ENCODE assay signal across 9 cellular contexts in genomic region chrX:3345281-3346081, GRCh38. TPM values are rescaled to one million over a fixed set of nuclear protein-coding genes. Genes with fewer than 3 reads are reported as not detected.
A peak's percentile ranks its signal among the peaks of the same experiment; 100 is the strongest.
DNase-seq lines count a peak whose midpoint lies in the region; ATAC-seq and TF ChIP-seq lines count a peak whose summit lies in the region.
"Had no signal": no experiment of that assay in that cellular context is flagged by ENCODE, and none has a peak within 500 bp of the region (broad histone marks: within the 10 kb centered on the region; RNA-seq: fewer than 3 reads in every experiment).

No MANE protein-coding gene starts in this region.

- peaks cover 46% of the 10 kb centered on the region for H3K27me3 ChIP-seq in GM23338 (ENCODE audit: insufficient read depth)
- H3K27me3 ChIP-seq in brain microvascular endothelial cell (replicated peaks): peaks cover 20% of the 10 kb centered on the region

- H3K36me3 ChIP-seq in GM23338 (ENCODE audit: insufficient read depth): no peaks in the 10 kb centered on the region
- no peaks in the 10 kb centered on the region for H3K36me3 ChIP-seq in brain microvascular endothelial cell (replicated peaks)

- H3K79me2 ChIP-seq in GM23338 (replicated peaks; ENCODE audit: insufficient read depth): no peaks in the 10 kb centered on the region

- no peaks in the 10 kb centered on the region for H3F3A ChIP-seq in GM23338 (replicated peaks; ENCODE audit: low read depth)

- 0 out of 3 replicates have a peak, but pooled peaks cover 2% of the 10 kb centered on the region for H3K4me1 Mint-ChIP-seq in GM23338

- H2AFZ ChIP-seq in GM23338: no peak overlapping the region

- peak overlapping the region; percentile 78 for H3K4me3 Mint-ChIP-seq in GM23338

- no peak overlapping the region for H3K27ac Mint-ChIP-seq in GM23338

- peak; percentile 71 for DNase-seq in GM23338 (ENCODE audit: low spot score)
- DNase-seq in brain microvascular endothelial cell: no peak
- peak; percentile 89 for DNase-seq in islet precursor cell
- DNase-seq in putamen (ENCODE audit: low spot score): no peak
- DNase-seq in inferior parietal cortex (ENCODE audit: extremely low spot score): no peak
- DNase-seq in T1000 (lab: John Stamatoyannopoulos, UW): no peak

- no peaks in the 10 kb centered on the region for H3K9me2 ChIP-seq in GM23338 (ENCODE audit: insufficient read depth)

- ATAC-seq in GM23338: peak; percentile 70
- no peak for ATAC-seq in GM21786 (IDR thresholded peaks at IDR 0.05; ENCODE audit: unreplicated experiment)

- H3K4me1 ChIP-seq in GM23338 (ENCODE audit: insufficient read depth): no peaks in the 10 kb centered on the region

- no peaks in the 10 kb centered on the region; the same call in 2 of the 3 replicates for H3K36me3 Mint-ChIP-seq in GM23338 (ENCODE audit: low read depth)

- no peaks in the 10 kb centered on the region for H4K20me1 ChIP-seq in GM23338 (replicated peaks; ENCODE audit: insufficient read depth)

- H3K27me3 Mint-ChIP-seq in GM23338 (ENCODE audit: insufficient read depth, low read depth, poor library complexity): peaks cover 27% of the 10 kb centered on the region

- H3K4me2 ChIP-seq in GM23338: peak overlapping the region; percentile 80

- no peaks in the 10 kb centered on the region for H3K9me3 Mint-ChIP-seq in GM23338

- TF ChIP-seq CTCF in GM23338 (conservative IDR thresholded peaks at IDR 0.05; ENCODE audit: low read depth in 2 of 2): no peak
- no peak for TF ChIP-seq CTCF in brain microvascular endothelial cell (IDR thresholded peaks at IDR 0.05; ENCODE audit: low read depth, low read length, missing control alignments)

- H3K4me3 ChIP-seq in GM23338: peak overlapping the region; percentile 60
- H3K4me3 ChIP-seq in brain microvascular endothelial cell (ENCODE audit: low read depth, low read length): peak overlapping the region; percentile 45
- H3K4me3 ChIP-seq in skin epidermis: peak overlapping the region; percentile 36 to 50 (median 39)

- in situ Hi-C loops in brain microvascular endothelial cell (cut with HindIII; ENCODE audit: low pct_ligation_motif_present, low sequenced_read_pairs): no loop called here

- H3K27ac ChIP-seq in GM23338 (ENCODE audit: low read depth): no peak overlapping the region
- no peak overlapping the region for H3K27ac ChIP-seq in brain microvascular endothelial cell
- peak overlapping the region in 20 of 21 experiments; percentile 2 to 92 (median 84) for H3K27ac ChIP-seq in skin epidermis

TF ChIP-seq in GM23338, 12 proteins besides CTCF, POLR2A, EP300 and RAD21:
- TF ChIP-seq EZH2 (IDR thresholded peaks at IDR 0.05; ENCODE audit: low read depth, unreplicated experiment): peak; percentile 38
- TF ChIP-seq JUNB (IDR thresholded peaks at IDR 0.05; ENCODE audit: unreplicated experiment): no peak
TF ChIP-seq in GM23338: peak in this region for 1.

RNA-seq across cellular contexts. Expression of gene MXRA5, which starts 1.0 kb away (rescaled TPM):
- 2.6 and 3.1 TPM in 2 replicates for total RNA-seq in GM23338 (2014; rRNA removed; shearing (Covaris generic))
- 0.45 and 0.52 TPM in 2 replicates for polyA plus RNA-seq in GM23338 (2016; fragmentation: Nextera tagmentation; extraction: Ambion mirVana)
- total RNA-seq: dermis microvascular lymphatic vessel endothelial cell had no signal

Comparison
In these comparisons a context has a peak if more than half of its experiments do, and no peak if none do; other contexts are left out.
1. DNase-seq: peak in GM23338 (single experiment) and islet precursor cell (single experiment); none in brain microvascular endothelial cell (single experiment), putamen (single experiment), inferior parietal cortex (single experiment) and T1000 (single experiment).
2. H3K27ac ChIP-seq: peak in skin epidermis (20 of 21); none in GM23338 (single experiment) and brain microvascular endothelial cell (single experiment).
3. Peak in every context shown above with its lines, with median percentiles within 50 percentile points of each other: H3K4me3 ChIP-seq.